In genomic region chr1:41663671-41664400, GRCh38 we compare ENCODE assay signal across 13 cellular contexts.
DNase-seq lines count a peak whose midpoint lies in the region; ATAC-seq, FAIRE-seq and TF ChIP-seq lines count a peak whose summit lies in the region.
"Had no signal": no experiment of that assay in that cellular context is flagged by ENCODE, and none has a peak within 500 bp of the region (broad histone marks: within the 10 kb centered on the region; RNA-seq: fewer than 3 reads in every experiment).

No MANE protein-coding gene starts in this region.

- no peaks in the 10 kb centered on the region for H3K36me3 ChIP-seq in upper lobe of right lung
- H3K36me3 ChIP-seq: neutrophil had no signal

- no peaks in the 10 kb centered on the region for H3K27me3 Mint-ChIP-seq in activated naive CD4-positive, alpha-beta T cell treated with anti-CD3 and anti-CD28 coated beads, Interleukin-2, amount 50 U/mL, for 24 hours
- H3K27me3 Mint-ChIP-seq in activated T-helper 1 cell treated with anti-CD3 and anti-CD28 coated beads, Interleukin-12 subunit alpha, Interleukin-12 subunit beta, Interleukin-2, Interleukin-4 antibody, amounts not matched to agents 30 ng/mL and 10 ng/mL and 1 ng/mL, durations not matched to agents 14 hours and 24 hours and 36 hours (ENCODE audit: insufficient read depth), result no peaks in the 10 kb centered on the region
- H3K27me3 Mint-ChIP-seq in naive B cell (no peaks in the 10 kb centered on the region), osteocyte (ENCODE audit: unreplicated experiment) (no peaks in the 10 kb centered on the region)

- FAIRE-seq in GM19239 (lab: Jason Lieb, UNC), result no peak
- FAIRE-seq: TTC549 had no signal

- H3K27me3 ChIP-seq in upper lobe of right lung, result no peaks in the 10 kb centered on the region

- peaks cover 33% of the 10 kb centered on the region for H3K4me1 ChIP-seq in upper lobe of right lung

- peak overlapping the region; percentile 66 for H3K4me3 Mint-ChIP-seq in activated naive CD4-positive, alpha-beta T cell treated with anti-CD3 and anti-CD28 coated beads, Interleukin-2, amount 50 U/mL, for 24 hours
- peak overlapping the region; percentile 73 for H3K4me3 Mint-ChIP-seq in activated T-helper 1 cell treated with anti-CD3 and anti-CD28 coated beads, Interleukin-12 subunit alpha, Interleukin-12 subunit beta, Interleukin-2, Interleukin-4 antibody, amounts not matched to agents 30 ng/mL and 10 ng/mL and 1 ng/mL, durations not matched to agents 14 hours and 24 hours and 36 hours
- H3K4me3 Mint-ChIP-seq in naive B cell (peak overlapping the region in 7 of 8 donors; percentile 4 to 82 (median 69)), osteocyte (ENCODE audit: unreplicated experiment) (no peak overlapping the region)

- H3K36me3 Mint-ChIP-seq in activated naive CD4-positive, alpha-beta T cell treated with anti-CD3 and anti-CD28 coated beads, Interleukin-2, amount 50 U/mL, for 24 hours, result peaks cover 13% of the 10 kb centered on the region
- peaks cover 22% of the 10 kb centered on the region for H3K36me3 Mint-ChIP-seq in activated T-helper 1 cell treated with anti-CD3 and anti-CD28 coated beads, Interleukin-12 subunit alpha, Interleukin-12 subunit beta, Interleukin-2, Interleukin-4 antibody, amounts not matched to agents 30 ng/mL and 10 ng/mL and 1 ng/mL, durations not matched to agents 14 hours and 24 hours and 36 hours (ENCODE audit: low read depth)
- H3K36me3 Mint-ChIP-seq in naive B cell, result no peaks in the 10 kb centered on the region
- no peaks in the 10 kb centered on the region for H3K36me3 Mint-ChIP-seq in osteocyte (ENCODE audit: unreplicated experiment)

- TF ChIP-seq CTCF in upper lobe of right lung (IDR thresholded peaks at IDR 0.05), result no peak
- TF ChIP-seq CTCF in osteocyte (IDR thresholded peaks at IDR 0.05), result no peak

- no peak overlapping the region for H3K4me3 ChIP-seq in upper lobe of right lung

- H3K9me3 Mint-ChIP-seq in activated naive CD4-positive, alpha-beta T cell treated with anti-CD3 and anti-CD28 coated beads, Interleukin-2, amount 50 U/mL, for 24 hours, result no peaks in the 10 kb centered on the region
- H3K9me3 Mint-ChIP-seq in activated T-helper 1 cell treated with anti-CD3 and anti-CD28 coated beads, Interleukin-12 subunit alpha, Interleukin-12 subunit beta, Interleukin-2, Interleukin-4 antibody, amounts not matched to agents 30 ng/mL and 10 ng/mL and 1 ng/mL, durations not matched to agents 14 hours and 24 hours and 36 hours, result no peaks in the 10 kb centered on the region
- peaks cover 0 to 1% (median 0%) of the 10 kb centered on the region in 7 donors for H3K9me3 Mint-ChIP-seq in naive B cell
- H3K9me3 Mint-ChIP-seq in osteocyte (ENCODE audit: unreplicated experiment), result no peaks in the 10 kb centered on the region

- intact Hi-C loops in activated T-helper 1 cell treated with anti-CD3 and anti-CD28 coated beads, Interleukin-12 subunit alpha, Interleukin-12 subunit beta, Interleukin-2, Interleukin-4 antibody, amounts not matched to agents 30 ng/mL and 10 ng/mL and 1 ng/mL, durations not matched to agents 14 hours and 24 hours and 36 hours (cut with micrococcal nuclease), result loop anchor here (2.0 kb wide), 1 partner anchor 65 kb away; no protein-coding TSS in a partner anchor
- intact Hi-C loops in upper lobe of right lung (cut with DNase I), result no loop called here

- H3K9me3 ChIP-seq in upper lobe of right lung, result no peaks in the 10 kb centered on the region
- H3K9me3 ChIP-seq: neutrophil had no signal

- peak overlapping the region; percentile 86 for H3K27ac ChIP-seq in upper lobe of right lung
- H3K27ac ChIP-seq: epithelial cell of prostate, neutrophil had no signal

- no peak for DNase-seq in activated naive CD4-positive, alpha-beta T cell treated with Interleukin-2 at 50 U/mL for 16 hours
- DNase-seq in activated T-helper 1 cell treated with anti-CD3 and anti-CD28 coated beads, Interleukin-12 subunit alpha, Interleukin-12 subunit beta, Interleukin-2, Interleukin-4 antibody, amounts not matched to agents 30 ng/mL and 10 ng/mL and 1 ng/mL, durations not matched to agents 14 hours and 24 hours and 36 hours (ENCODE audit: low spot score), result no peak
- DNase-seq in naive B cell, result no peak
- no peak for DNase-seq in upper lobe of right lung
- no peak for DNase-seq in amygdala (lab: John Stamatoyannopoulos, UW)
- no peak for DNase-seq in osteocyte (ENCODE audit: extremely low spot score, unreplicated experiment)
- DNase-seq in GM19239 (ENCODE audit: insufficient read length, low spot score), result no peak
- DNase-seq: NCI-H1694; stimulated activated CD4-positive, alpha-beta T cell treated with anti-CD3 and anti-CD28 coated beads, Interleukin-4, amount 100 ng/mL, for 1 hour had no signal

- no peak for ATAC-seq in naive B cell (ENCODE audit: low read depth in 2 of 2)
- no peak for ATAC-seq in upper lobe of right lung

- H3K27ac Mint-ChIP-seq in activated naive CD4-positive, alpha-beta T cell treated with anti-CD3 and anti-CD28 coated beads, Interleukin-2, amount 50 U/mL, for 24 hours, result peak overlapping the region; percentile 74
- peak overlapping the region; percentile 67 for H3K27ac Mint-ChIP-seq in activated T-helper 1 cell treated with anti-CD3 and anti-CD28 coated beads, Interleukin-12 subunit alpha, Interleukin-12 subunit beta, Interleukin-2, Interleukin-4 antibody, amounts not matched to agents 30 ng/mL and 10 ng/mL and 1 ng/mL, durations not matched to agents 14 hours and 24 hours and 36 hours
- peak overlapping the region; percentile 13 to 92 (median 86) for H3K27ac Mint-ChIP-seq in naive B cell
- H3K27ac Mint-ChIP-seq in osteocyte (ENCODE audit: unreplicated experiment), result no peak overlapping the region

- H3K4me1 Mint-ChIP-seq in activated naive CD4-positive, alpha-beta T cell treated with anti-CD3 and anti-CD28 coated beads, Interleukin-2, amount 50 U/mL, for 24 hours, result peaks cover 67% of the 10 kb centered on the region
- peaks cover 83% of the 10 kb centered on the region for H3K4me1 Mint-ChIP-seq in activated T-helper 1 cell treated with anti-CD3 and anti-CD28 coated beads, Interleukin-12 subunit alpha, Interleukin-12 subunit beta, Interleukin-2, Interleukin-4 antibody, amounts not matched to agents 30 ng/mL and 10 ng/mL and 1 ng/mL, durations not matched to agents 14 hours and 24 hours and 36 hours (ENCODE audit: low read depth)
- H3K4me1 Mint-ChIP-seq in naive B cell (peaks cover 64 to 70% (median 65%) of the 10 kb centered on the region in 3 donors), osteocyte (ENCODE audit: unreplicated experiment) (peaks cover 40% of the 10 kb centered on the region)
